ENCODE assay signal across 15 cellular contexts in the genomic region with DNA sequence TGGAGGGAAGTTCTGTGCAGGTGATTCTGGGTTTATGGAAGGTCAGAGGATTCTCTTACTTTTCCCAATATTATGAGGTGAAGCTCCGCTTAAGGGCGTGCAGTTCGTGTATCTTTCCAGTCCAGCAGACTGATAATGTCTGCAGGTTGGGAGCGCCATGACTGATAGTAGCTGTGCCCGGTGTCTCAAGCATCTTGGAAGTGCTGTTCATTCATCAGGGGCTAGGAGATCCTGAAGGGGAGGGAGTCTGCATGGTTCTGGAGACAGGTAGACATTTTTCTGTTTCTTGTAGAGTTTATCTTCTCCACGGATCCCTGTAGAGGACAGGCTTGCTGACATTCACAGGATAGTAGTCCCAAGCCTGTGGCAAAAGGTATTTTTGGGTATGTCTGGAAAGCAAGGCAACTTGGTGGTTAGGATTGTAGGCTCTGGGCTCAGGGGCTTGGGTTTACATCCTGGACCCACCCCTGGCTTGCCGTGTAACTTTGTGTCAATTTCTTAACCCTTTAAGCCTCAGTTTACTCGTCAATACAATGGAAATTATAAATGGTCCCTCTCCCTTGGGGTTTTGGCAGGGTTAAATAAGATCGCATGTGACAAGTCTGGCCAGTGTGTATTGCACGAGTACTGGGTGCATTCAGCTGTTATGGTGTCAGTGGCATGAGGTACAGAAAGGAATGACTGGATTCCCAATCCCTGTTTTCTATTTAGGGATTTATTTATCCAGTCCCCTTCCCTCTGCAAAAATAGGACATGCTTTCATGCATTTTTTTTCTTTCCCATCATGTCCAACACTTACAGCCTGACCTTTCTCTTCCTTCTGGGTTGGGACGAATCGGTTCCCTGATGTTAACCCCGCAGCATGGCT. TPM values are rescaled to one million over a fixed set of nuclear protein-coding genes. Genes with fewer than 3 reads are reported as not detected.
DNase-seq lines count a peak whose midpoint lies in the region; ATAC-seq and TF ChIP-seq lines count a peak whose summit lies in the region.
"Had no signal": no experiment of that assay in that cellular context is flagged by ENCODE, and none has a peak within 500 bp of the region (broad histone marks: within the 10 kb centered on the region; RNA-seq: fewer than 3 reads in every experiment).

No MANE protein-coding gene starts in this region.

- H3K9me3 Mint-ChIP-seq in naive thymus-derived CD8-positive, alpha-beta T cell, result peaks cover 0 to 3% (median 0%) of the 10 kb centered on the region in 9 donors
- H3K9me3 Mint-ChIP-seq: activated CD8-positive, alpha-beta T cell treated with anti-CD3 and anti-CD28 coated beads for 36 hours; natural killer cell treated with Interleukin-12 subunit alpha and Interleukin-12 subunit beta and Interleukin-15 and Interleukin-18, amount 100 ng/mL, for 72 hours had no signal

- TF ChIP-seq POLR2A in transverse colon (IDR thresholded peaks at IDR 0.05), result no peak

- H3K27me3 ChIP-seq in left ventricle myocardium inferior (ENCODE audit: low read depth), result no peaks in the 10 kb centered on the region
- no peaks in the 10 kb centered on the region for H3K27me3 ChIP-seq in parathyroid adenoma (ENCODE audit: control insufficient read depth, insufficient read depth, low read length)
- no peaks in the 10 kb centered on the region for H3K27me3 ChIP-seq in transverse colon
- H3K27me3 ChIP-seq: SJCRH30 had no signal

- peak overlapping the region; percentile 72 for H3K27ac ChIP-seq in angular gyrus (ENCODE audit: low read depth, low read length)
- peak overlapping the region; percentile 96 for H3K27ac ChIP-seq in left ventricle myocardium inferior (replicated peaks)
- no peak overlapping the region for H3K27ac ChIP-seq in parathyroid adenoma
- H3K27ac ChIP-seq in transverse colon, result peak overlapping the region; percentile 61 to 79 (median 72)
- H3K27ac ChIP-seq: cardiac muscle cell, SJCRH30 had no signal

- H3K27ac Mint-ChIP-seq in naive thymus-derived CD8-positive, alpha-beta T cell, result peak overlapping the region in 1 of 10 donors; percentile 24
- H3K27ac Mint-ChIP-seq: activated CD8-positive, alpha-beta T cell treated with anti-CD3 and anti-CD28 coated beads for 36 hours; natural killer cell treated with Interleukin-12 subunit alpha and Interleukin-12 subunit beta and Interleukin-15 and Interleukin-18, amount 100 ng/mL, for 72 hours had no signal

- POLR2A ChIA-PET in naive thymus-derived CD8-positive, alpha-beta T cell (lab: Charles Lee), result no interaction called here

- TF ChIP-seq EP300 in transverse colon (IDR thresholded peaks at IDR 0.05; ENCODE audit: low read depth), result no peak

- H3K36me3 Mint-ChIP-seq in naive thymus-derived CD8-positive, alpha-beta T cell, result peaks cover 0 to 2% (median 0%) of the 10 kb centered on the region in 3 donors
- H3K36me3 Mint-ChIP-seq: natural killer cell treated with Interleukin-12 subunit alpha and Interleukin-12 subunit beta and Interleukin-15 and Interleukin-18, amount 100 ng/mL, for 72 hours had no signal

- H3K9ac ChIP-seq in parathyroid adenoma, result no peak overlapping the region

- H3K4me3 ChIP-seq in left ventricle myocardium inferior (peak overlapping the region; percentile 35), parathyroid adenoma (ENCODE audit: low read depth, low read length) (no peak overlapping the region), transverse colon (no peak overlapping the region)
- H3K4me3 ChIP-seq: cardiac muscle cell, SJCRH30 had no signal

- no peak for ATAC-seq in naive thymus-derived CD8-positive, alpha-beta T cell
- ATAC-seq: activated CD8-positive, alpha-beta T cell treated with anti-CD3 and anti-CD28 coated beads for 36 hours; natural killer cell treated with Interleukin-12 subunit alpha and Interleukin-12 subunit beta and Interleukin-15 and Interleukin-18, amount 100 ng/mL, for 72 hours had no signal

- peak overlapping the region; percentile 39 for H3K4me2 ChIP-seq in parathyroid adenoma (ENCODE audit: low read length)

- H3K4me1 ChIP-seq in left ventricle myocardium inferior (peaks cover 79% of the 10 kb centered on the region), parathyroid adenoma (no peaks in the 10 kb centered on the region), transverse colon (peaks cover 3 to 41% (median 13%) of the 10 kb centered on the region in 4 donors)
- H3K4me1 ChIP-seq: SJCRH30 had no signal

- H3K36me3 ChIP-seq in left ventricle myocardium inferior, result peaks cover 10% of the 10 kb centered on the region
- no peaks in the 10 kb centered on the region for H3K36me3 ChIP-seq in parathyroid adenoma (ENCODE audit: control insufficient read depth, insufficient read depth, low read length)
- H3K36me3 ChIP-seq in transverse colon, result no peaks in the 10 kb centered on the region
- H3K36me3 ChIP-seq: cardiac muscle cell, SJCRH30 had no signal

- in situ Hi-C loops in transverse colon (cut with MboI; ENCODE audit: low pct_ligation_motif_present in 1 of 4, low pct_unique_long_range_greater_than_20kb in 1 of 4, low sequenced_read_pairs in 3 of 4), result no loop called here

- intact Hi-C loops in left ventricle myocardium inferior (cut with micrococcal nuclease) (no loop called here), transverse colon (cut with DNase I; ENCODE audit: low total_unique reads) (no loop called here)

- H3K79me2 ChIP-seq in parathyroid adenoma, result no peaks in the 10 kb centered on the region

- H3K27me3 Mint-ChIP-seq in naive thymus-derived CD8-positive, alpha-beta T cell, result peaks cover 19 to 53% (median 32%) of the 10 kb centered on the region in 5 donors

- TF ChIP-seq CTCF in left ventricle myocardium inferior (IDR thresholded peaks at IDR 0.05; ENCODE audit: borderline replicate concordance) (no peak), parathyroid adenoma (IDR thresholded peaks at IDR 0.05) (no peak), transverse colon (IDR thresholded peaks at IDR 0.05) (no peak)

- DNase-seq in left ventricle myocardium inferior (no peak), transverse colon (no peak), COR-L47 (lab: John Stamatoyannopoulos, UW) (no peak), COLO829 (ENCODE audit: low spot score) (no peak), kidney tubule cell (ENCODE audit: low spot score) (no peak)
- no peak for DNase-seq in naive thymus-derived CD8-positive, alpha-beta T cell
- DNase-seq: activated gamma-delta T cell; MV-4-11; SJCRH30; stimulated activated CD4-positive, alpha-beta T cell treated with anti-CD3 and anti-CD28 coated beads, Interleukin-12 subunit alpha, Interleukin-12 subunit beta, amount 100 ng/mL, for 4 hours had no signal

- H3K4me1 Mint-ChIP-seq in naive thymus-derived CD8-positive, alpha-beta T cell, result peaks cover 0 to 5% (median 0%) of the 10 kb centered on the region in 4 donors

- no peak overlapping the region for H3K4me3 Mint-ChIP-seq in naive thymus-derived CD8-positive, alpha-beta T cell
- H3K4me3 Mint-ChIP-seq: activated CD8-positive, alpha-beta T cell treated with anti-CD3 and anti-CD28 coated beads for 36 hours; natural killer cell treated with Interleukin-12 subunit alpha and Interleukin-12 subunit beta and Interleukin-15 and Interleukin-18, amount 100 ng/mL, for 72 hours had no signal

- H3K9me3 ChIP-seq in left ventricle myocardium inferior (replicated peaks), result no peaks in the 10 kb centered on the region
- H3K9me3 ChIP-seq in parathyroid adenoma (ENCODE audit: control insufficient read depth, low read length), result no peaks in the 10 kb centered on the region
- H3K9me3 ChIP-seq in transverse colon, result no peaks in the 10 kb centered on the region
- H3K9me3 ChIP-seq: SJCRH30 had no signal

- no peak overlapping the region for H2AFZ ChIP-seq in parathyroid adenoma

- 41 to 67% methylated on average over 6 to 13 of the region's 13 CpGs for WGBS in transverse colon (ENCODE audit: low coverage in 1 of 2), 2 donors

RNA-seq across cellular contexts. Expression of gene HLF, which starts 8.2 kb away (rescaled TPM):
- total RNA-seq in left ventricle myocardium inferior (22.6 TPM), transverse colon (10 to 100 TPM in 3 of 4 donors, 1 to 10 TPM in 1; 8.5 to 17.5 (median 13.3) TPM)
- total RNA-seq in naive thymus-derived CD8-positive, alpha-beta T cell, result under 1 TPM; 0.49 TPM
- polyA plus RNA-seq in naive thymus-derived CD8-positive, alpha-beta T cell, result under 1 TPM in 1 of 3 donors, not detected in 2; 0.03 TPM

Comparison
In these comparisons a context has a peak if more than half of its experiments do, and no peak if none do; other contexts are left out.
1. RNA of gene HLF, which starts 8.2 kb away (total RNA-seq): 22.6 TPM in left ventricle myocardium inferior (single experiment) and 8.5 to 17.5 TPM in transverse colon; 0.49 TPM in naive thymus-derived CD8-positive, alpha-beta T cell; every median in the first group is over 4 times any median in the second.